ENCODE assay signal across 2 cellular contexts in genomic region chr2:212977149-212977548, GRCh38.
TF ChIP-seq lines count a peak whose summit lies in the region.

No MANE protein-coding gene starts in this region.

TF ChIP-seq in GM23338, 12 proteins besides CTCF, POLR2A, EP300 and RAD21 (continued from another document):
- TF ChIP-seq ETS1 (IDR thresholded peaks at IDR 0.05) = no peak
- TF ChIP-seq POLR2AphosphoS5 (IDR thresholded peaks at IDR 0.05; ENCODE audit: low read depth) = no peak
- TF ChIP-seq NANOG (IDR thresholded peaks at IDR 0.05; ENCODE audit: borderline replicate concordance) = no peak
- no peak for TF ChIP-seq ZNF331 (CRISPR knock-in tag; IDR thresholded peaks at IDR 0.05; ENCODE audit: low read depth)
- no peak for TF ChIP-seq JUNB (IDR thresholded peaks at IDR 0.05; ENCODE audit: unreplicated experiment)
- no peak for TF ChIP-seq ZNF462 (CRISPR knock-in tag; IDR thresholded peaks at IDR 0.05)

TF ChIP-seq in WTC11, 78 proteins besides CTCF, POLR2A, EP300 and RAD21 (continued from another document):
- TF ChIP-seq IRF2 (CRISPR knock-in tag; IDR thresholded peaks at IDR 0.05; ENCODE audit: borderline replicate concordance, low read depth) (no peak), ZNF423 (CRISPR knock-in tag; IDR thresholded peaks at IDR 0.05) (no peak), ZNF232 (CRISPR knock-in tag; IDR thresholded peaks at IDR 0.05) (no peak), NR1H2 (CRISPR knock-in tag; IDR thresholded peaks at IDR 0.05) (no peak), ESRRA (CRISPR knock-in tag; IDR thresholded peaks at IDR 0.05; ENCODE audit: borderline replicate concordance) (no peak)
TF ChIP-seq in WTC11: peak in this region for 0.
